Comparison of ENCODE assay signal across 18 cellular contexts in the genomic region with DNA sequence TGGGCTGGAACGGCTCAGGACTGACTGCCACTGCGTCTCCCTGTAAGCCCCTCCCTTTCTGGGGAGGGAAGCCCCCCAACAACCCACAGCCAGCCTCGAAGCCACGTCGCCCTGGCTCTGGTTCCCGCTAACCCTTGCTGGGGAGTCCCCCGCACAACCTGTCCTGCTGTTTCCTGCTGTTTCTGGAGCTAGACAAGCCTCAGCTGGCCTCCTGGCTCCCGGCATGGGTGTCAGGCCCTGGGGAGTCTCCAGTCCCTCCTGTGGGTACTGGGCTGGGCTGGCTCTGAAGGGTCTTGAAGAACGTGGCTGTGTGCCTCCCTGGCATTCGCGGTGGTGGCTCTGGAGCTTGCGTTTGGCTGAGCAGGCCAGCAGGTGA. TPM values are rescaled to one million over a fixed set of nuclear protein-coding genes. Genes with fewer than 3 reads are reported as not detected.
DNase-seq lines count a peak whose midpoint lies in the region; ATAC-seq, FAIRE-seq and TF ChIP-seq lines count a peak whose summit lies in the region.
"Had no signal": no experiment of that assay in that cellular context is flagged by ENCODE, and none has a peak within 500 bp of the region (broad histone marks: within the 10 kb centered on the region; RNA-seq: fewer than 3 reads in every experiment).

No MANE protein-coding gene starts in this region.

- TF ChIP-seq CTCF in activated CD8-positive, alpha-beta T cell treated with anti-CD3 and anti-CD28 coated beads for 36 hours (IDR thresholded peaks at IDR 0.05): no peak
- no peak for TF ChIP-seq CTCF in kidney (IDR thresholded peaks at IDR 0.05; ENCODE audit: borderline replicate concordance, extremely low read depth, insufficient read depth)
- TF ChIP-seq CTCF in thyroid gland (IDR thresholded peaks at IDR 0.05): no peak

- H3K36me3 ChIP-seq in kidney (ENCODE audit: control insufficient read depth in 1 of 2, insufficient read depth in 2 of 2, low read length in 2 of 2): no peaks in the 10 kb centered on the region
- H3K36me3 ChIP-seq in thyroid gland: no peaks in the 10 kb centered on the region

- 92% methylated on average over 12 of the region's 12 CpGs for WGBS in right cardiac atrium
- WGBS in thyroid gland, 2 donors: 85 to 90% methylated on average over 7 to 11 of the region's 12 CpGs

- H3K9me3 ChIP-seq in right cardiac atrium (ENCODE audit: control insufficient read depth, low read length) (no peaks in the 10 kb centered on the region), kidney (ENCODE audit: control insufficient read depth in 1 of 2, low read length in 2 of 2) (no peaks in the 10 kb centered on the region), thyroid gland (no peaks in the 10 kb centered on the region)
- H3K9me3 ChIP-seq: A549 had no signal

- DNase-seq in right cardiac atrium (peak in 2 of 3 donors; percentile 9 to 37), left cardiac atrium (no peak), kidney (peak; percentile 57), thyroid gland (no peak), nucleus accumbens (lab: John Stamatoyannopoulos, UW) (no peak)
- DNase-seq in activated CD8-positive, alpha-beta T cell treated with anti-CD3 and anti-CD28 coated beads for 36 hours: no peak
- DNase-seq: C1 segment of cervical spinal cord, DND-41, KBM-7, NCI-H1105 treated with DMSO at 0.1 percent for 48 hours, NCI-H1694, NCI-H2081 treated with DMSO at 0.1 percent for 48 hours, NCI-H510A, NCI-H82, SHP77 treated with DMSO at 0.1 percent for 48 hours had no signal

- no peak for ATAC-seq in right cardiac atrium
- ATAC-seq in left cardiac atrium: no peak
- ATAC-seq in activated CD8-positive, alpha-beta T cell treated with anti-CD3 and anti-CD28 coated beads for 36 hours: peak; percentile 38
- no peak for ATAC-seq in GM19035 (IDR thresholded peaks at IDR 0.05; ENCODE audit: unreplicated experiment)
- ATAC-seq: A549 had no signal

- H3K27ac ChIP-seq in right cardiac atrium (ENCODE audit: low read length) (no peak overlapping the region), kidney (ENCODE audit: low read depth in 2 of 2, low read length in 2 of 2) (no peak overlapping the region), thyroid gland (no peak overlapping the region)
- H3K27ac ChIP-seq: A549 had no signal

- CTCF ChIA-PET in activated CD8-positive, alpha-beta T cell treated with anti-CD3 and anti-CD28 coated beads for 36 hours (lab: Charles Lee): no interaction called here

- no peak overlapping the region for H3K4me3 Mint-ChIP-seq in activated CD8-positive, alpha-beta T cell treated with anti-CD3 and anti-CD28 coated beads for 36 hours

- FAIRE-seq in kidney (lab: Jason Lieb, UNC): no peak
- FAIRE-seq: A549 had no signal

- TF ChIP-seq POLR2A in thyroid gland (IDR thresholded peaks at IDR 0.05): no peak

- no peaks in the 10 kb centered on the region for H3K9me3 Mint-ChIP-seq in activated CD8-positive, alpha-beta T cell treated with anti-CD3 and anti-CD28 coated beads for 36 hours

- peaks cover 56% of the 10 kb centered on the region for H3K36me3 Mint-ChIP-seq in activated CD8-positive, alpha-beta T cell treated with anti-CD3 and anti-CD28 coated beads for 36 hours (ENCODE audit: low read depth)

- H3K4me1 Mint-ChIP-seq in activated CD8-positive, alpha-beta T cell treated with anti-CD3 and anti-CD28 coated beads for 36 hours (ENCODE audit: low read depth): peaks cover 42% of the 10 kb centered on the region

- H3K4me1 ChIP-seq in right cardiac atrium (ENCODE audit: control insufficient read depth, insufficient read depth, low read length) (no peaks in the 10 kb centered on the region), kidney (ENCODE audit: control insufficient read depth in 1 of 2, insufficient read depth in 1 of 2, low read depth in 1 of 2, low read length in 2 of 2) (peaks cover 0 to 3% of the 10 kb centered on the region in 2 donors), thyroid gland (peaks cover 0 to 5% of the 10 kb centered on the region in 2 donors)
- H3K4me1 ChIP-seq: A549 had no signal

- no peak overlapping the region for H3K9ac ChIP-seq in kidney (ENCODE audit: low read length in 2 of 2)

- no peak overlapping the region for H3K27ac Mint-ChIP-seq in activated CD8-positive, alpha-beta T cell treated with anti-CD3 and anti-CD28 coated beads for 36 hours

- H3K27me3 Mint-ChIP-seq in activated CD8-positive, alpha-beta T cell treated with anti-CD3 and anti-CD28 coated beads for 36 hours: no peaks in the 10 kb centered on the region

- intact Hi-C loops in right cardiac atrium (cut with DNase I) (no loop called here), left cardiac atrium (cut with DNase I) (no loop called here), kidney (cut with DNase I) (no loop called here), thyroid gland (cut with DNase I) (no loop called here)
- intact Hi-C loops in activated CD8-positive, alpha-beta T cell treated with anti-CD3 and anti-CD28 coated beads for 36 hours (cut with micrococcal nuclease): no loop called here

- H3K4me3 ChIP-seq in right cardiac atrium (ENCODE audit: low read length) (no peak overlapping the region), kidney (ENCODE audit: low read length in 2 of 2) (no peak overlapping the region), thyroid gland (replicated peaks in 1 of 3) (no peak overlapping the region)
- H3K4me3 ChIP-seq: A549 had no signal

- H3K27me3 ChIP-seq in right cardiac atrium (ENCODE audit: control insufficient read depth, insufficient read depth): no peaks in the 10 kb centered on the region
- no peaks in the 10 kb centered on the region for H3K27me3 ChIP-seq in thyroid gland

- POLR2A ChIA-PET in activated CD8-positive, alpha-beta T cell treated with anti-CD3 and anti-CD28 coated beads for 36 hours (lab: Charles Lee): no interaction called here

RNA-seq across cellular contexts. Expression of a gene that starts 20.9 kb away (rescaled TPM):
- total RNA-seq in right cardiac atrium (10 to 100 TPM; 20.1 to 25.3 (median 20.8) TPM), left cardiac atrium (10 to 100 TPM; 17.1 to 18.9 TPM), kidney (17.2 TPM), thyroid gland (10 to 100 TPM; 10.1 to 15.0 (median 12.7) TPM)
- polyA plus RNA-seq in right cardiac atrium (14.7 TPM), kidney (ENCODE audit: insufficient read depth, low read depth, low replicate concordance) (4.3 TPM)
- total RNA-seq in activated CD8-positive, alpha-beta T cell treated with anti-CD3 and anti-CD28 coated beads for 36 hours: 10 to 100 TPM; 97.2 to 98.3 TPM
- total RNA-seq: RPMI7951 had no signal

Comparison
In these comparisons a context has a peak if more than half of its experiments do, and no peak if none do; other contexts are left out.
1. DNase-seq: peak in right cardiac atrium (2 of 3) and kidney (single experiment); none in left cardiac atrium (single experiment), activated CD8-positive, alpha-beta T cell treated with anti-CD3 and anti-CD28 coated beads for 36 hours (single experiment), thyroid gland (0 of 2) and nucleus accumbens (0 of 56).